ENCODE assay signal across 34 cellular contexts in genomic region chr1:190583862-190584261, GRCh38.
"Had no signal": no experiment of that assay in that cellular context is flagged by ENCODE, and none has a peak within 500 bp of the region (broad histone marks: within the 10 kb centered on the region; RNA-seq: fewer than 3 reads in every experiment).

No MANE protein-coding gene starts in this region.

- H3K27me3 Mint-ChIP-seq: activated CD4-positive, alpha-beta T cell treated with anti-CD3 and anti-CD28 coated beads, Interleukin-2, amount 10 ng/mL, durations not matched to agents 24 days and 14 days; activated CD8-positive, alpha-beta T cell treated with anti-CD3 and anti-CD28 coated beads for 36 hours; activated naive CD8-positive, alpha-beta T cell treated with anti-CD3 and anti-CD28 coated beads for 36 hours; activated T-helper 17 cell treated with anti-CD3 and anti-CD28 coated beads, Interleukin-2, amount 50 U/mL, for 72 hours; central memory CD8-positive, alpha-beta T cell had no signal

- H3K36me3 ChIP-seq: ascending aorta, cardiac muscle cell had no signal

- H3K9me3 Mint-ChIP-seq: activated CD4-positive, alpha-beta T cell treated with anti-CD3 and anti-CD28 coated beads, Interleukin-2, amount 10 ng/mL, durations not matched to agents 24 days and 14 days; activated naive CD8-positive, alpha-beta T cell treated with anti-CD3 and anti-CD28 coated beads for 36 hours had no signal

- ATAC-seq: activated CD8-positive, alpha-beta T cell treated with anti-CD3 and anti-CD28 coated beads for 36 hours; activated T-cell treated with anti-CD3 and anti-CD28 coated beads, Interleukin-2, amount 50 U/mL, for 72 hours; activated T-helper 17 cell treated with anti-CD3 and anti-CD28 coated beads, Interleukin-2, amount 50 U/mL, for 72 hours; Right ventricle myocardium inferior; SK-N-SH treated with all-trans-retinoic acid at 6 μM for 48 hours had no signal

- H3K36me3 Mint-ChIP-seq: activated naive CD8-positive, alpha-beta T cell treated with anti-CD3 and anti-CD28 coated beads for 36 hours had no signal

- H3K4me3 ChIP-seq: ascending aorta, cardiac muscle cell, PC-9 had no signal

- H2AFZ ChIP-seq: PC-9 had no signal

- H3K27ac Mint-ChIP-seq: activated CD4-positive, alpha-beta T cell treated with anti-CD3 and anti-CD28 coated beads, Interleukin-2, amount 10 ng/mL, durations not matched to agents 24 days and 14 days; activated CD8-positive, alpha-beta T cell treated with anti-CD3 and anti-CD28 coated beads for 36 hours; activated naive CD8-positive, alpha-beta T cell treated with anti-CD3 and anti-CD28 coated beads for 36 hours; activated T-cell treated with anti-CD3 and anti-CD28 coated beads, Interleukin-2, amount 50 U/mL, for 72 hours; activated T-helper 17 cell treated with anti-CD3 and anti-CD28 coated beads, Interleukin-2, amount 50 U/mL, for 72 hours had no signal

- H3K4me3 Mint-ChIP-seq: activated CD4-positive, alpha-beta T cell treated with anti-CD3 and anti-CD28 coated beads, Interleukin-2, amount 10 ng/mL, durations not matched to agents 24 days and 14 days; activated CD8-positive, alpha-beta T cell treated with anti-CD3 and anti-CD28 coated beads for 36 hours; activated naive CD8-positive, alpha-beta T cell treated with anti-CD3 and anti-CD28 coated beads for 36 hours; activated T-cell treated with anti-CD3 and anti-CD28 coated beads, Interleukin-2, amount 50 U/mL, for 72 hours; activated T-helper 17 cell treated with anti-CD3 and anti-CD28 coated beads, Interleukin-2, amount 50 U/mL, for 72 hours; central memory CD8-positive, alpha-beta T cell had no signal

- H3K27me3 ChIP-seq: ascending aorta, cardiac muscle cell had no signal

- H3K27ac ChIP-seq: ascending aorta, cardiac muscle cell, PC-9, RWPE1 had no signal

- H3K4me1 ChIP-seq: ascending aorta had no signal

- DNase-seq: activated CD4-positive, alpha-beta T cell treated with anti-CD3 and anti-CD28 coated beads, Interleukin-2, amount 10 ng/mL, durations not matched to agents 24 days and 14 days; activated CD4-positive, alpha-beta T cell treated with anti-CD3 and anti-CD28 coated beads, Interleukin-2, amount 50 U/mL, for 4 hours; activated CD8-positive, alpha-beta T cell treated with anti-CD3 and anti-CD28 coated beads for 36 hours; activated effector memory CD4-positive, alpha-beta T cell treated with anti-CD3 and anti-CD28 coated beads, Interleukin-2, amount 50 U/mL, for 16 hours; activated naive CD4-positive, alpha-beta T cell; activated naive CD4-positive, alpha-beta T cell treated with anti-CD3 and anti-CD28 coated beads, Interleukin-2, amount 50 U/mL, for 16 hours; activated naive CD8-positive, alpha-beta T cell treated with anti-CD3 and anti-CD28 coated beads for 36 hours; activated T-cell treated with anti-CD3 and anti-CD28 coated beads, Interleukin-2, amount 50 U/mL, for 1 hour; activated T-cell treated with anti-CD3 and anti-CD28 coated beads, Interleukin-2, amount 50 U/mL, for 72 hours; amniotic stem cell; Karpas-422; KBM-7; NCI-H1092 treated with DMSO at 0.1 percent for 48 hours; NCI-H1417; NCI-H146; NCI-H187; NCI-H2029 treated with DMSO at 0.1 percent for 48 hours; NCI-H2107; NCI-H2171; NCI-H510A; NCI-H526; NCI-H748 treated with DMSO at 0.1 percent for 48 hours; PC-9; SIG-M5; T-helper 1 cell; T-helper 2 cell; T1000 had no signal

- H3K9me3 ChIP-seq: ascending aorta had no signal

- H3K4me2 ChIP-seq: PC-9 had no signal

- H3K4me1 Mint-ChIP-seq: activated CD4-positive, alpha-beta T cell treated with anti-CD3 and anti-CD28 coated beads, Interleukin-2, amount 10 ng/mL, durations not matched to agents 24 days and 14 days; activated naive CD8-positive, alpha-beta T cell treated with anti-CD3 and anti-CD28 coated beads for 36 hours; activated T-helper 17 cell treated with anti-CD3 and anti-CD28 coated beads, Interleukin-2, amount 50 U/mL, for 72 hours; central memory CD8-positive, alpha-beta T cell had no signal
